In genomic region chr12:65372574-65372973, GRCh38 we compare ENCODE assay signal across 1 cellular context.
TF ChIP-seq lines count a peak whose summit lies in the region.

No MANE protein-coding gene starts in this region.

TF ChIP-seq in SK-N-SH treated with all-trans-retinoic acid at 6 μM for 48 hours, 23 proteins besides CTCF, POLR2A, EP300 and RAD21 (continued from another document):
- TF ChIP-seq TSHZ2 (CRISPR knock-in tag; IDR thresholded peaks at IDR 0.05) (no peak), ZNF8 (CRISPR knock-in tag; IDR thresholded peaks at IDR 0.05) (no peak), BACH2 (CRISPR knock-in tag; IDR thresholded peaks at IDR 0.05; ENCODE audit: borderline replicate concordance) (no peak), ISL1 (CRISPR knock-in tag; IDR thresholded peaks at IDR 0.05) (no peak), OSR1 (CRISPR knock-in tag; IDR thresholded peaks at IDR 0.05) (no peak)
